38 cellular contexts compared by ENCODE assay signal in genomic region chr10:65497837-65498236, GRCh38.
"Had no signal": no experiment of that assay in that cellular context is flagged by ENCODE, and none has a peak within 500 bp of the region (broad histone marks: within the 10 kb centered on the region; RNA-seq: fewer than 3 reads in every experiment).

No MANE protein-coding gene starts in this region.

- DNase-seq: activated B cell treated with CpG ODN at 0.5 μM for 24 hours; activated CD4-positive, alpha-beta memory T cell treated with anti-CD3 and anti-CD28 coated beads, Interleukin-2, amount 10 ng/mL, durations not matched to agents 7 days and 5 days; activated CD4-positive, alpha-beta T cell treated with anti-CD3 and anti-CD28 coated beads for 36 hours; activated CD4-positive, alpha-beta T cell treated with anti-CD3 and anti-CD28 coated beads for 48 hours; activated CD4-positive, alpha-beta T cell treated with anti-CD3 and anti-CD28 coated beads, Interleukin-2, amount 10 ng/mL, durations not matched to agents 7 days and 5 days; activated CD4-positive, alpha-beta T cell treated with anti-CD3 and anti-CD28 coated beads, Interleukin-2, amount 50 U/mL, for 48 hours; activated CD4-positive, CD25-positive, alpha-beta regulatory T cell treated with anti-CD3 and anti-CD28 coated beads, Interleukin-2, amount 50 U/mL, for 72 hours; activated CD8-positive, alpha-beta memory T cell treated with anti-CD3 and anti-CD28 coated beads for 24 hours; activated CD8-positive, alpha-beta memory T cell treated with anti-CD3 and anti-CD28 coated beads, Interleukin-2, amount 10 ng/mL, durations not matched to agents 7 days and 5 days; activated CD8-positive, alpha-beta memory T cell treated with anti-CD3 and anti-CD28 coated beads, Interleukin-2, amount 50 U/mL, for 48 hours; activated CD8-positive, alpha-beta T cell treated with anti-CD3 and anti-CD28 coated beads, Interleukin-2, amount 10 ng/mL, durations not matched to agents 7 days and 5 days; activated effector memory CD4-positive, alpha-beta T cell treated with Interleukin-2 at 50 U/mL for 16 hours; activated gamma-delta T cell; activated naive CD4-positive, alpha-beta T cell treated with anti-CD3 and anti-CD28 coated beads, Interleukin-2, amount 10 ng/mL, durations not matched to agents 7 days and 5 days; activated naive CD4-positive, alpha-beta T cell treated with Interleukin-2 at 50 U/mL for 16 hours; activated naive CD8-positive, alpha-beta T cell treated with anti-CD3 and anti-CD28 coated beads, Interleukin-2, amount 10 ng/mL, durations not matched to agents 7 days and 5 days; activated naive CD8-positive, alpha-beta T cell treated with anti-CD3 and anti-CD28 coated beads, Interleukin-2, amount 50 U/mL, for 24 hours; activated T-cell treated with anti-CD3 and anti-CD28 coated beads, Interleukin-2, amount 50 U/mL, for 24 hours; activated T-cell treated with anti-CD3 and anti-CD28 coated beads, Interleukin-2, amount 50 U/mL, for 48 hours; amygdala; anterior cingulate cortex; caudate nucleus; cerebellar nuclear complex; T-helper 1 cell; T-helper 2 cell; T-helper 9 cell had no signal

- H3K4me1 ChIP-seq: ascending aorta had no signal

- H3K9me3 Mint-ChIP-seq: activated naive CD4-positive, alpha-beta T cell treated with anti-CD3 and anti-CD28 coated beads, Interleukin-2, amount 50 U/mL, for 24 hours; brain had no signal

- H3K36me3 Mint-ChIP-seq: activated CD8-positive, alpha-beta memory T cell treated with anti-CD3 and anti-CD28 coated beads, Interleukin-2, amount 10 ng/mL, durations not matched to agents 7 days and 5 days; activated naive CD4-positive, alpha-beta T cell treated with anti-CD3 and anti-CD28 coated beads, Interleukin-2, amount 10 ng/mL, durations not matched to agents 7 days and 5 days; activated naive CD4-positive, alpha-beta T cell treated with anti-CD3 and anti-CD28 coated beads, Interleukin-2, amount 50 U/mL, for 24 hours; activated naive CD8-positive, alpha-beta T cell; activated naive CD8-positive, alpha-beta T cell treated with anti-CD3 and anti-CD28 coated beads, Interleukin-2, amount 10 ng/mL, durations not matched to agents 7 days and 5 days; brain had no signal

- H3K27ac Mint-ChIP-seq: activated B cell treated with CpG ODN at 0.5 μM for 24 hours; activated CD4-positive, alpha-beta memory T cell treated with anti-CD3 and anti-CD28 coated beads, Interleukin-2, amount 10 ng/mL, durations not matched to agents 7 days and 5 days; activated CD4-positive, alpha-beta T cell treated with anti-CD3 and anti-CD28 coated beads for 36 hours; activated CD4-positive, alpha-beta T cell treated with anti-CD3 and anti-CD28 coated beads, Interleukin-2, amount 10 ng/mL, durations not matched to agents 7 days and 5 days; activated CD8-positive, alpha-beta memory T cell treated with anti-CD3 and anti-CD28 coated beads, Interleukin-2, amount 10 ng/mL, durations not matched to agents 7 days and 5 days; activated CD8-positive, alpha-beta T cell treated with anti-CD3 and anti-CD28 coated beads, Interleukin-2, amount 10 ng/mL, durations not matched to agents 7 days and 5 days; activated naive CD4-positive, alpha-beta T cell treated with anti-CD3 and anti-CD28 coated beads, Interleukin-2, amount 10 ng/mL, durations not matched to agents 7 days and 5 days; activated naive CD4-positive, alpha-beta T cell treated with anti-CD3 and anti-CD28 coated beads, Interleukin-2, amount 50 U/mL, for 24 hours; activated naive CD8-positive, alpha-beta T cell; activated naive CD8-positive, alpha-beta T cell treated with anti-CD3 and anti-CD28 coated beads, Interleukin-2, amount 10 ng/mL, durations not matched to agents 7 days and 5 days; activated naive CD8-positive, alpha-beta T cell treated with anti-CD3 and anti-CD28 coated beads, Interleukin-2, amount 50 U/mL, for 24 hours; activated T-cell treated with anti-CD3 and anti-CD28 coated beads, Interleukin-2, amount 50 U/mL, for 24 hours; activated T-helper 2 cell treated with anti-CD3 and anti-CD28 coated beads, Interferon-gamma antibody, Interleukin-2, Interleukin-4, amounts not matched to agents 10 μg/mL and 5 μg/mL and 100 μg/mL, durations not matched to agents 14 hours and 24 hours and 36 hours; brain; T-helper 1 cell treated with Interleukin-12 subunit alpha and Interleukin-12 subunit beta and Interleukin-4 antibody, amounts not matched to agents 30 μg/mL and 1 μg/mL, for 36 hours; T-helper 2 cell treated with Interferon-gamma antibody and Interleukin-4, amounts not matched to agents 5 μg/mL and 100 μg/mL, for 36 hours had no signal

- H3K27me3 Mint-ChIP-seq: activated B cell treated with CpG ODN at 0.5 μM for 24 hours; activated CD4-positive, alpha-beta memory T cell treated with anti-CD3 and anti-CD28 coated beads, Interleukin-2, amount 10 ng/mL, durations not matched to agents 7 days and 5 days; activated CD4-positive, alpha-beta T cell treated with anti-CD3 and anti-CD28 coated beads for 36 hours; activated CD4-positive, alpha-beta T cell treated with anti-CD3 and anti-CD28 coated beads, Interleukin-2, amount 10 ng/mL, durations not matched to agents 7 days and 5 days; activated CD8-positive, alpha-beta memory T cell treated with anti-CD3 and anti-CD28 coated beads, Interleukin-2, amount 10 ng/mL, durations not matched to agents 7 days and 5 days; activated naive CD4-positive, alpha-beta T cell treated with anti-CD3 and anti-CD28 coated beads, Interleukin-2, amount 10 ng/mL, durations not matched to agents 7 days and 5 days; activated naive CD4-positive, alpha-beta T cell treated with anti-CD3 and anti-CD28 coated beads, Interleukin-2, amount 50 U/mL, for 24 hours; activated naive CD8-positive, alpha-beta T cell; activated naive CD8-positive, alpha-beta T cell treated with anti-CD3 and anti-CD28 coated beads, Interleukin-2, amount 10 ng/mL, durations not matched to agents 7 days and 5 days; activated naive CD8-positive, alpha-beta T cell treated with anti-CD3 and anti-CD28 coated beads, Interleukin-2, amount 50 U/mL, for 24 hours; activated T-cell treated with anti-CD3 and anti-CD28 coated beads, Interleukin-2, amount 50 U/mL, for 24 hours; brain; central memory CD8-positive, alpha-beta T cell had no signal

- H3K36me3 ChIP-seq: ascending aorta, cardiac muscle cell had no signal

- H3K4me1 Mint-ChIP-seq: activated B cell treated with CpG ODN at 0.5 μM for 24 hours; activated CD4-positive, alpha-beta memory T cell treated with anti-CD3 and anti-CD28 coated beads, Interleukin-2, amount 10 ng/mL, durations not matched to agents 7 days and 5 days; activated CD4-positive, alpha-beta T cell treated with anti-CD3 and anti-CD28 coated beads for 36 hours; activated CD8-positive, alpha-beta memory T cell treated with anti-CD3 and anti-CD28 coated beads, Interleukin-2, amount 10 ng/mL, durations not matched to agents 7 days and 5 days; activated naive CD4-positive, alpha-beta T cell treated with anti-CD3 and anti-CD28 coated beads, Interleukin-2, amount 50 U/mL, for 24 hours; activated naive CD8-positive, alpha-beta T cell treated with anti-CD3 and anti-CD28 coated beads, Interleukin-2, amount 10 ng/mL, durations not matched to agents 7 days and 5 days; activated naive CD8-positive, alpha-beta T cell treated with anti-CD3 and anti-CD28 coated beads, Interleukin-2, amount 50 U/mL, for 24 hours; central memory CD8-positive, alpha-beta T cell had no signal

- H3K27me3 ChIP-seq: ascending aorta, cardiac muscle cell had no signal

- H3K27ac ChIP-seq: ascending aorta, cardiac muscle cell, VCaP had no signal

- FAIRE-seq: bronchial epithelial cell, TTC549 had no signal

- ATAC-seq: activated CD4-positive, alpha-beta T cell treated with anti-CD3 and anti-CD28 coated beads for 36 hours; activated CD8-positive, alpha-beta memory T cell treated with anti-CD3 and anti-CD28 coated beads, Interleukin-2, amount 10 ng/mL, durations not matched to agents 7 days and 5 days; activated CD8-positive, alpha-beta T cell treated with anti-CD3 and anti-CD28 coated beads, Interleukin-2, amount 10 ng/mL, durations not matched to agents 7 days and 5 days; activated naive CD8-positive, alpha-beta T cell treated with anti-CD3 and anti-CD28 coated beads, Interleukin-2, amount 50 U/mL, for 24 hours had no signal

- H3K9me3 ChIP-seq: ascending aorta had no signal

- H3K4me3 Mint-ChIP-seq: activated B cell treated with CpG ODN at 0.5 μM for 24 hours; activated CD4-positive, alpha-beta memory T cell treated with anti-CD3 and anti-CD28 coated beads, Interleukin-2, amount 10 ng/mL, durations not matched to agents 7 days and 5 days; activated CD4-positive, alpha-beta T cell treated with anti-CD3 and anti-CD28 coated beads for 36 hours; activated CD4-positive, alpha-beta T cell treated with anti-CD3 and anti-CD28 coated beads, Interleukin-2, amount 10 ng/mL, durations not matched to agents 7 days and 5 days; activated CD8-positive, alpha-beta memory T cell treated with anti-CD3 and anti-CD28 coated beads, Interleukin-2, amount 10 ng/mL, durations not matched to agents 7 days and 5 days; activated CD8-positive, alpha-beta T cell treated with anti-CD3 and anti-CD28 coated beads, Interleukin-2, amount 10 ng/mL, durations not matched to agents 7 days and 5 days; activated naive CD4-positive, alpha-beta T cell treated with anti-CD3 and anti-CD28 coated beads, Interleukin-2, amount 10 ng/mL, durations not matched to agents 7 days and 5 days; activated naive CD4-positive, alpha-beta T cell treated with anti-CD3 and anti-CD28 coated beads, Interleukin-2, amount 50 U/mL, for 24 hours; activated naive CD8-positive, alpha-beta T cell; activated naive CD8-positive, alpha-beta T cell treated with anti-CD3 and anti-CD28 coated beads, Interleukin-2, amount 10 ng/mL, durations not matched to agents 7 days and 5 days; activated naive CD8-positive, alpha-beta T cell treated with anti-CD3 and anti-CD28 coated beads, Interleukin-2, amount 50 U/mL, for 24 hours; activated T-cell treated with anti-CD3 and anti-CD28 coated beads, Interleukin-2, amount 50 U/mL, for 24 hours; brain; central memory CD8-positive, alpha-beta T cell; T-helper 1 cell treated with Interleukin-12 subunit alpha and Interleukin-12 subunit beta and Interleukin-4 antibody, amounts not matched to agents 30 μg/mL and 1 μg/mL, for 36 hours; T-helper 2 cell treated with Interferon-gamma antibody and Interleukin-4, amounts not matched to agents 5 μg/mL and 100 μg/mL, for 36 hours had no signal

- H3K4me3 ChIP-seq: ascending aorta, cardiac muscle cell had no signal
